ENCODE assay signal across 1 cellular context in the genomic region with DNA sequence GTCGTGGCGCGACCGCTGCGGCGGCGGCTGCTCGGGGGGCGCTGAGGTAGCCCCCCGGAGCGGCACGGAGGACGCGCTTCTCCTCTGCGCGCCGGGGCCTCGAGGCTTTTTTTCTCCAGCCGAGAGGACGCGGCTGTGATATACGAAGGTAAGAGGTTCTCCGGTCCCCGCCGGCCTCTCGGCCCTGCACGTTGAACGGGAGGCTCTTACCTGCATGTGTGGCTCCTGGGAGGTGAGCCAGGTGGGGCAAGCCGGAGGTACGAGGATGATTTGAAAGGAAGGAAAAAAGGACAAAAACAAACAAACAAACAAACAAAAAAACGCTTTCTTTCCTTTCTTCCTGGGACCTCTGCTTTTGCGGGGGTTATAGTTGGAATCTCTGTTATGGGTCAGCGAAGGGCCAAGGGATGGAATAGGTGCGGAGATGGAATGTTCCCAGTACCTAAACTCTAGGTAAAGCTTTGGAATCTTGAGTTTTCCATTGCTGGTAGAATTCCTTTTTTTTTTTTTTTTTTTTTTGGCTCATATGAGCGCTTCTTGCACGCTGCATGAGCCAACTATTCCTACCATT.
A peak's percentile ranks its signal among the peaks of the same experiment; 100 is the strongest.
TF ChIP-seq lines count a peak whose summit lies in the region.

No MANE protein-coding gene starts in this region.

TF ChIP-seq in K562, 482 proteins besides CTCF, POLR2A, EP300 and RAD21 (continued from another document):
- TF ChIP-seq, protein P1, sequence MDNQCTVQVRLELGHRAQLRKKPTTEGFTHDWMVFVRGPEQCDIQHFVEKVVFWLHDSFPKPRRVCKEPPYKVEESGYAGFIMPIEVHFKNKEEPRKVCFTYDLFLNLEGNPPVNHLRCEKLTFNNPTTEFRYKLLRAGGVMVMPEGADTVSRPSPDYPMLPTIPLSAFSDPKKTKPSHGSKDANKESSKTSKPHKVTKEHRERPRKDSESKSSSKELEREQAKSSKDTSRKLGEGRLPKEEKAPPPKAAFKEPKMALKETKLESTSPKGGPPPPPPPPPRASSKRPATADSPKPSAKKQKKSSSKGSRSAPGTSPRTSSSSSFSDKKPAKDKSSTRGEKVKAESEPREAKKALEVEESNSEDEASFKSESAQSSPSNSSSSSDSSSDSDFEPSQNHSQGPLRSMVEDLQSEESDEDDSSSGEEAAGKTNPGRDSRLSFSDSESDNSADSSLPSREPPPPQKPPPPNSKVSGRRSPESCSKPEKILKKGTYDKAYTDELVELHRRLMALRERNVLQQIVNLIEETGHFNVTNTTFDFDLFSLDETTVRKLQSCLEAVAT (IDR thresholded peaks at IDR 0.05): peak; percentile 59 to 75; a peak in 3 of 4 replicates
- TF ChIP-seq, protein P2, sequence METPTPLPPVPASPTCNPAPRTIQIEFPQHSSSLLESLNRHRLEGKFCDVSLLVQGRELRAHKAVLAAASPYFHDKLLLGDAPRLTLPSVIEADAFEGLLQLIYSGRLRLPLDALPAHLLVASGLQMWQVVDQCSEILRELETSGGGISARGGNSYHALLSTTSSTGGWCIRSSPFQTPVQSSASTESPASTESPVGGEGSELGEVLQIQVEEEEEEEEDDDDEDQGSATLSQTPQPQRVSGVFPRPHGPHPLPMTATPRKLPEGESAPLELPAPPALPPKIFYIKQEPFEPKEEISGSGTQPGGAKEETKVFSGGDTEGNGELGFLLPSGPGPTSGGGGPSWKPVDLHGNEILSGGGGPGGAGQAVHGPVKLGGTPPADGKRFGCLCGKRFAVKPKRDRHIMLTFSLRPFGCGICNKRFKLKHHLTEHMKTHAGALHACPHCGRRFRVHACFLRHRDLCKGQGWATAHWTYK (CRISPR knock-in tag; IDR thresholded peaks at IDR 0.05): 0 out of 2 replicates have a peak, but pooled peaks have one; percentile 3
- peak; percentile 38; the same call in 1 of the 2 replicates for TF ChIP-seq ZNF384 (IDR thresholded peaks at IDR 0.05; ENCODE audit: low read depth, low read length)
- peak; percentile 39 for TF ChIP-seq CHD1 (IDR thresholded peaks at IDR 0.05; ENCODE audit: low read length)
- TF ChIP-seq, protein P3, sequence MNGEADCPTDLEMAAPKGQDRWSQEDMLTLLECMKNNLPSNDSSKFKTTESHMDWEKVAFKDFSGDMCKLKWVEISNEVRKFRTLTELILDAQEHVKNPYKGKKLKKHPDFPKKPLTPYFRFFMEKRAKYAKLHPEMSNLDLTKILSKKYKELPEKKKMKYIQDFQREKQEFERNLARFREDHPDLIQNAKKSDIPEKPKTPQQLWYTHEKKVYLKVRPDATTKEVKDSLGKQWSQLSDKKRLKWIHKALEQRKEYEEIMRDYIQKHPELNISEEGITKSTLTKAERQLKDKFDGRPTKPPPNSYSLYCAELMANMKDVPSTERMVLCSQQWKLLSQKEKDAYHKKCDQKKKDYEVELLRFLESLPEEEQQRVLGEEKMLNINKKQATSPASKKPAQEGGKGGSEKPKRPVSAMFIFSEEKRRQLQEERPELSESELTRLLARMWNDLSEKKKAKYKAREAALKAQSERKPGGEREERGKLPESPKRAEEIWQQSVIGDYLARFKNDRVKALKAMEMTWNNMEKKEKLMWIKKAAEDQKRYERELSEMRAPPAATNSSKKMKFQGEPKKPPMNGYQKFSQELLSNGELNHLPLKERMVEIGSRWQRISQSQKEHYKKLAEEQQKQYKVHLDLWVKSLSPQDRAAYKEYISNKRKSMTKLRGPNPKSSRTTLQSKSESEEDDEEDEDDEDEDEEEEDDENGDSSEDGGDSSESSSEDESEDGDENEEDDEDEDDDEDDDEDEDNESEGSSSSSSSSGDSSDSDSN (IDR thresholded peaks at IDR 0.05; ENCODE audit: borderline replicate concordance in 1 of 2, low read depth in 2 of 2, low read length in 2 of 2): peak; percentile 13 to 82; a peak in 1 of 4 replicates
- TF ChIP-seq, protein P4, sequence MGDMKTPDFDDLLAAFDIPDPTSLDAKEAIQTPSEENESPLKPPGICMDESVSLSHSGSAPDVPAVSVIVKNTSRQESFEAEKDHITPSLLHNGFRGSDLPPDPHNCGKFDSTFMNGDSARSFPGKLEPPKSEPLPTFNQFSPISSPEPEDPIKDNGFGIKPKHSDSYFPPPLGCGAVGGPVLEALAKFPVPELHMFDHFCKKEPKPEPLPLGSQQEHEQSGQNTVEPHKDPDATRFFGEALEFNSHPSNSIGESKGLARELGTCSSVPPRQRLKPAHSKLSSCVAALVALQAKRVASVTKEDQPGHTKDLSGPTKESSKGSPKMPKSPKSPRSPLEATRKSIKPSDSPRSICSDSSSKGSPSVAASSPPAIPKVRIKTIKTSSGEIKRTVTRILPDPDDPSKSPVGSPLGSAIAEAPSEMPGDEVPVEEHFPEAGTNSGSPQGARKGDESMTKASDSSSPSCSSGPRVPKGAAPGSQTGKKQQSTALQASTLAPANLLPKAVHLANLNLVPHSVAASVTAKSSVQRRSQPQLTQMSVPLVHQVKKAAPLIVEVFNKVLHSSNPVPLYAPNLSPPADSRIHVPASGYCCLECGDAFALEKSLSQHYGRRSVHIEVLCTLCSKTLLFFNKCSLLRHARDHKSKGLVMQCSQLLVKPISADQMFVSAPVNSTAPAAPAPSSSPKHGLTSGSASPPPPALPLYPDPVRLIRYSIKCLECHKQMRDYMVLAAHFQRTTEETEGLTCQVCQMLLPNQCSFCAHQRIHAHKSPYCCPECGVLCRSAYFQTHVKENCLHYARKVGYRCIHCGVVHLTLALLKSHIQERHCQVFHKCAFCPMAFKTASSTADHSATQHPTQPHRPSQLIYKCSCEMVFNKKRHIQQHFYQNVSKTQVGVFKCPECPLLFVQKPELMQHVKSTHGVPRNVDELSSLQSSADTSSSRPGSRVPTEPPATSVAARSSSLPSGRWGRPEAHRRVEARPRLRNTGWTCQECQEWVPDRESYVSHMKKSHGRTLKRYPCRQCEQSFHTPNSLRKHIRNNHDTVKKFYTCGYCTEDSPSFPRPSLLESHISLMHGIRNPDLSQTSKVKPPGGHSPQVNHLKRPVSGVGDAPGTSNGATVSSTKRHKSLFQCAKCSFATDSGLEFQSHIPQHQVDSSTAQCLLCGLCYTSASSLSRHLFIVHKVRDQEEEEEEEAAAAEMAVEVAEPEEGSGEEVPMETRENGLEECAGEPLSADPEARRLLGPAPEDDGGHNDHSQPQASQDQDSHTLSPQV (IDR thresholded peaks at IDR 0.05): 0 out of 2 replicates have a peak, but pooled peaks have one; percentile 26
- TF ChIP-seq SIX5 (IDR thresholded peaks at IDR 0.05; ENCODE audit: borderline replicate concordance in 1 of 2, insufficient read depth in 1 of 2, low read depth in 1 of 2, low read length in 2 of 2): no peak
- peak; percentile 7; the same call in 1 of the 2 replicates for TF ChIP-seq MTA3 (IDR thresholded peaks at IDR 0.05; ENCODE audit: borderline replicate concordance)
TF ChIP-seq in K562: peak in this region for 19.
